In genomic region chr19:38250821-38251563, GRCh38 we compare ENCODE assay signal across 1 cellular context.
A peak's percentile ranks its signal among the peaks of the same experiment; 100 is the strongest.
TF ChIP-seq lines count a peak whose summit lies in the region.

No MANE protein-coding gene starts in this region.

TF ChIP-seq in HepG2, 621 proteins besides CTCF, POLR2A, EP300 and RAD21 (continued from another document and continues in another):
- TF ChIP-seq ZSCAN12 (CRISPR knock-in tag; IDR thresholded peaks at IDR 0.05) (no peak), ATF7-NPFF (CRISPR knock-in tag; IDR thresholded peaks at IDR 0.05; ENCODE audit: low read depth) (no peak), CCAR2 (optimal IDR thresholded peaks at IDR 0.05; ENCODE audit: low read depth, low read length) (no peak), IKZF4 (CRISPR knock-in tag; IDR thresholded peaks at IDR 0.05; ENCODE audit: borderline replicate concordance, low read depth, not compliant biosample characterization) (no peak), ZNF550 (CRISPR knock-in tag; IDR thresholded peaks at IDR 0.05; ENCODE audit: borderline replicate concordance) (no peak), AHDC1 (CRISPR knock-in tag; IDR thresholded peaks at IDR 0.05; ENCODE audit: borderline replicate concordance) (no peak), TMF1 (CRISPR knock-in tag; IDR thresholded peaks at IDR 0.05; ENCODE audit: low read depth) (no peak), SETDB1 (CRISPR knock-in tag; IDR thresholded peaks at IDR 0.05; ENCODE audit: borderline replicate concordance) (no peak), HDAC1 (CRISPR knock-in tag; IDR thresholded peaks at IDR 0.05) (peak; percentile 70), NCOA1 (CRISPR knock-in tag; IDR thresholded peaks at IDR 0.05) (no peak), NAIF1 (CRISPR knock-in tag; IDR thresholded peaks at IDR 0.05; ENCODE audit: borderline replicate concordance) (no peak), NR2C2 (CRISPR knock-in tag; IDR thresholded peaks at IDR 0.05; ENCODE audit: borderline replicate concordance) (peak; percentile 81), ZFP1 (CRISPR knock-in tag; IDR thresholded peaks at IDR 0.05) (no peak), THRA (CRISPR knock-in tag; IDR thresholded peaks at IDR 0.05; ENCODE audit: borderline replicate concordance) (peak; percentile 42; the same call in 1 of the 2 replicates), ZSCAN20 (CRISPR knock-in tag; IDR thresholded peaks at IDR 0.05; ENCODE audit: borderline replicate concordance) (no peak), GTF2F1 (IDR thresholded peaks at IDR 0.05; ENCODE audit: low read length) (no peak), TFAP4 (IDR thresholded peaks at IDR 0.05; ENCODE audit: borderline replicate concordance, low read depth) (peak; percentile 98), ZNF512 (CRISPR knock-in tag; IDR thresholded peaks at IDR 0.05) (no peak), DBP (CRISPR knock-in tag; IDR thresholded peaks at IDR 0.05; ENCODE audit: not compliant biosample characterization) (no peak), NFIB (CRISPR knock-in tag; IDR thresholded peaks at IDR 0.05; ENCODE audit: borderline replicate concordance) (no peak), ZNF256 (CRISPR knock-in tag; conservative IDR thresholded peaks at IDR 0.05) (no peak), SIX4 (CRISPR knock-in tag; IDR thresholded peaks at IDR 0.05) (no peak), GPN1 (CRISPR knock-in tag; IDR thresholded peaks at IDR 0.05; ENCODE audit: borderline replicate concordance) (no peak), SOX13 (IDR thresholded peaks at IDR 0.05) (no peak), SOX13 (CRISPR knock-in tag; conservative IDR thresholded peaks at IDR 0.05 in 1 of 2, IDR thresholded peaks at IDR 0.05 in 1 of 2) (peak in 1 of 2 experiments; percentile 85; a peak in 2 of 4 replicates), ZNF598 (CRISPR knock-in tag; IDR thresholded peaks at IDR 0.05; ENCODE audit: borderline replicate concordance) (no peak), ZNF800 (CRISPR knock-in tag; IDR thresholded peaks at IDR 0.05) (no peak), PPARG (CRISPR knock-in tag; conservative IDR thresholded peaks at IDR 0.05) (peak; percentile 98), ZNF670 (CRISPR knock-in tag; IDR thresholded peaks at IDR 0.05; ENCODE audit: borderline replicate concordance) (no peak), NKX3-1 (CRISPR knock-in tag; IDR thresholded peaks at IDR 0.05) (no peak), ZNF503 (CRISPR knock-in tag; IDR thresholded peaks at IDR 0.05) (0 out of 2 replicates have a peak, but pooled peaks have one; percentile 55), RCOR2 (CRISPR knock-in tag; IDR thresholded peaks at IDR 0.05) (no peak), MEIS2 (CRISPR knock-in tag; IDR thresholded peaks at IDR 0.05) (no peak), ZSCAN31 (CRISPR knock-in tag; IDR thresholded peaks at IDR 0.05; ENCODE audit: low read depth) (no peak), ZFX (CRISPR knock-in tag; IDR thresholded peaks at IDR 0.05; ENCODE audit: low read depth) (peak; percentile 42; the same call in 1 of the 2 replicates), NFAT5 (CRISPR knock-in tag; IDR thresholded peaks at IDR 0.05) (no peak), RNF219 (CRISPR knock-in tag; IDR thresholded peaks at IDR 0.05) (no peak), RARG (CRISPR knock-in tag; IDR thresholded peaks at IDR 0.05; ENCODE audit: low read depth) (no peak), ZNF782 (CRISPR knock-in tag; IDR thresholded peaks at IDR 0.05; ENCODE audit: borderline replicate concordance) (peak; percentile 44; the same call in 1 of the 2 replicates)
